ENCODE assay signal across 8 cellular contexts in the genomic region with DNA sequence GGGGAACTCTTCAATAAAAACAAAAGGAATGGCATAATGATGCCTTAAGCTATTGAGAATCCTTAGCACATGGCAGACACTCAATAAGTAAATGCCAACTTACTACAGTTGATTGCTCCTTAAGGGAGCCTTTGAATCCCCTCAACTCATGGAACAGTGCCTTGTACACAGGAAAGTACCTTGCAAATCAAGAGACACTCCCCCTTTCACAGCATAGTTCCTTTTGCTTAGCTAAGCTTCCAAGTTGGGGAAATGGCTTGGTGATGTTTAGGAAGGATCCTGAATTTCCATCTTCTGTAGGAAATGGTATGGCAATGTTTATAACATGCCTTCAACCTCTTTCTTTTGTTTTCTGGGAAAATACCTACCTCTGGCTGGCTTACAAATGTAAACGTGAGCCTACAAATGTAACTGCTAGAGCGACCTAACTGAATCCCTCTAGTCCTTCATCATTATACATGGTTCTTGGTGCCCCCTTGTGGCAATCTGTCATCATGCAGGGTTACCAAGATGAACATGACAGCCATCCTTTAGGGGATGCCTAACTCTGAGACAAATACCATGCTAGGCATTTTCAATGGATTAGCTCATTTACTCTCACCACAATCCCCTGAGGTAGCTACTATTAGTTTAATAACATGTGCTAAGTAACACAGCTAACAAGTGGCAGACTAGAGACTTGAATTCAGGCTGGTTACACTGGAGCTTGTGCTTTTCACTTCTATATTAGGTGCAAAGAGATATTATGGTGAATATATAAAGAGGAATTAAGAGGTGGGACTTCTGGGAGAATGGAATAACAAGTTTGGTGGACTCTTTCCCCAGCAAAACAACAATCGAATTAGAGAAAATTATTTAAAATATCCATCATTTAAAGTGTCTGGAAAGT.
DNase-seq lines count a peak whose midpoint lies in the region; ATAC-seq and TF ChIP-seq lines count a peak whose summit lies in the region.

No MANE protein-coding gene starts in this region.

- peaks cover 0 to 18% (median 13%) of the 10 kb centered on the region in 8 donors for H3K9me3 ChIP-seq in spleen

- peaks cover 0 to 3% (median 0%) of the 10 kb centered on the region in 6 donors for H3K4me1 ChIP-seq in spleen

- no peaks in the 10 kb centered on the region for H3K36me3 ChIP-seq in spleen

- no peaks in the 10 kb centered on the region for H3K27me3 ChIP-seq in spleen (replicated peaks in 1 of 7)

- WGBS in spleen, 5 donors: 26 to 39% (median 37%) methylated on average over 3 of the region's 3 CpGs

- peak; percentile 43 to 87 (median 72) for TF ChIP-seq CTCF in spleen (IDR thresholded peaks at IDR 0.05 in 8 of 11, conservative IDR thresholded peaks at IDR 0.05 in 3 of 11)

- DNase-seq in Right ventricle myocardium inferior (ENCODE audit: missing footprints): no peak
- no peak for DNase-seq in cardiac septum (ENCODE audit: low spot score)
- DNase-seq in NCI-H146 (lab: John Stamatoyannopoulos, UW): peak; percentile 30
- DNase-seq in T-helper 1 cell: peak; percentile 15 to 62 (median 33)
- DNase-seq in amniotic stem cell (lab: John Stamatoyannopoulos, UW): peak; percentile 27
- peak; percentile 49 for DNase-seq in hepatic stellate cell (ENCODE audit: low spot score)
- no peak for DNase-seq in spleen

- TF ChIP-seq POLR2A in spleen (IDR thresholded peaks at IDR 0.05): no peak

- intact Hi-C loops in Right ventricle myocardium inferior (cut with DNase I): no loop called here
- intact Hi-C loops in cardiac septum (cut with DNase I): loop anchor here (5.0 to 10.0 kb wide), 2 partner anchors 156 to 302 kb away; a partner anchor contains a TSS
- intact Hi-C loops in spleen (cut with DNase I; ENCODE audit: low total_unique reads): no loop called here

- ATAC-seq in Right ventricle myocardium inferior (peak; percentile 81), HG02884 (IDR thresholded peaks at IDR 0.05; ENCODE audit: unreplicated experiment) (peak; percentile 95)

- H3K4me3 ChIP-seq in spleen: no peak overlapping the region

- no peak overlapping the region for H3K27ac ChIP-seq in spleen

Comparison
In these comparisons a context has a peak if more than half of its experiments do, and no peak if none do; other contexts are left out.
1. DNase-seq: peak in NCI-H146 (single experiment), T-helper 1 cell (5 of 5), amniotic stem cell (single experiment) and hepatic stellate cell (single experiment); none in Right ventricle myocardium inferior (single experiment), cardiac septum (single experiment) and spleen (single experiment).